28 cellular contexts compared by ENCODE assay signal in genomic region chr3:80970292-80970691, GRCh38.
"Had no signal": no experiment of that assay in that cellular context is flagged by ENCODE, and none has a peak within 500 bp of the region (broad histone marks: within the 10 kb centered on the region; RNA-seq: fewer than 3 reads in every experiment).

No MANE protein-coding gene starts in this region.

- H3K27ac ChIP-seq: ascending aorta, breast epithelium, cardiac muscle cell, coronary artery, dorsolateral prefrontal cortex, gastrocnemius medialis, heart left ventricle, VCaP had no signal

- H3K4me3 ChIP-seq: ascending aorta, breast epithelium, cardiac muscle cell, coronary artery, dorsolateral prefrontal cortex, gastrocnemius medialis, heart left ventricle had no signal

- ATAC-seq: activated CD4-positive, CD25-positive, alpha-beta regulatory T cell treated with anti-CD3 and anti-CD28 coated beads, Interleukin-2, amount 50 U/mL, for 24 hours; activated naive CD4-positive, alpha-beta T cell treated with anti-CD3 and anti-CD28 coated beads, Interleukin-2, amount 50 U/mL, for 72 hours; activated T-cell treated with anti-CD3 and anti-CD28 coated beads, Interleukin-2, amount 50 U/mL, for 72 hours; esophagus mucosa; gastrocnemius medialis; heart left ventricle had no signal

- H3K27me3 ChIP-seq: ascending aorta, breast epithelium, cardiac muscle cell, dorsolateral prefrontal cortex, gastrocnemius medialis, heart left ventricle had no signal

- H3K36me3 ChIP-seq: ascending aorta, breast epithelium, cardiac muscle cell, gastrocnemius medialis, heart left ventricle had no signal

- H3K9me3 ChIP-seq: ascending aorta, breast epithelium, gastrocnemius medialis had no signal

- DNase-seq: activated B cell treated with CpG ODN at 0.5 μM for 24 hours; activated CD4-positive, alpha-beta memory T cell treated with anti-CD3 and anti-CD28 coated beads, Interleukin-2, amount 10 ng/mL, durations not matched to agents 7 days and 5 days; activated CD4-positive, alpha-beta T cell treated with anti-CD3 and anti-CD28 coated beads, Interleukin-2, amount 10 ng/mL, durations not matched to agents 7 days and 5 days; activated CD4-positive, alpha-beta T cell treated with anti-CD3 and anti-CD28 coated beads, Interleukin-2, amount 50 U/mL, for 4 hours; activated CD8-positive, alpha-beta memory T cell treated with anti-CD3 and anti-CD28 coated beads, Interleukin-2, amount 50 U/mL, for 48 hours; activated gamma-delta T cell; activated naive CD4-positive, alpha-beta T cell; activated naive CD4-positive, alpha-beta T cell treated with anti-CD3 and anti-CD28 coated beads, Interleukin-2, amount 10 ng/mL, durations not matched to agents 7 days and 5 days; activated naive CD8-positive, alpha-beta T cell treated with anti-CD3 and anti-CD28 coated beads, Interleukin-2, amount 10 ng/mL, durations not matched to agents 7 days and 5 days; activated T-cell treated with anti-CD3 and anti-CD28 coated beads for 4 hours; activated T-cell treated with anti-CD3 and anti-CD28 coated beads, Interleukin-2, amount 50 U/mL, for 24 hours; activated T-cell treated with anti-CD3 and anti-CD28 coated beads, Interleukin-2, amount 50 U/mL, for 72 hours; dorsolateral prefrontal cortex; effector memory CD4-positive, alpha-beta T cell; endodermal cell; foreskin fibroblast; gastrocnemius medialis; glutamatergic neuron; heart left ventricle; T-helper 2 cell had no signal

- H3K4me1 ChIP-seq: ascending aorta, breast epithelium, gastrocnemius medialis, heart left ventricle had no signal
